Comparison of ENCODE assay signal across 32 cellular contexts in the genomic region with DNA sequence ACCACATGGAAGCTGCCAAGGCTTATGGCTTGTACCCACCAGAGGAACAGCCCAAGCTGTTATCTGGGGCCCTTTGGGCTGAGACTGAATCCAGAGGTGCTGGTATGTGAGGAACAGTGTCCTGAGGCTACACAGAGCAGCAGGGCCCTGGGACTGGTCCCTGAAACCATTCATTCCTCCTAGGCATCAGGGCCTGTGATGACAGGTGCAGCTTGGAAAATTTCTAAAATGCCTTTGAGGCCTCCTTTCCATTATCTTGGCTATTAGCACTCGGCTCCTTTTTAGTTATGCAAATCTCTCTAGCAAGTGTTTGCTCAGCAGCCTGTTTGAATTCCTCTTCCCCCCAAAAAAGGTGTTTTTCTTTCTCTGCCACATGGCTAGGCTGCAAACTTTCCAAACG.
"Had no signal": no experiment of that assay in that cellular context is flagged by ENCODE, and none has a peak within 500 bp of the region (broad histone marks: within the 10 kb centered on the region; RNA-seq: fewer than 3 reads in every experiment).

No MANE protein-coding gene starts in this region.

- H3K9me3 ChIP-seq: MG63 had no signal

- DNase-seq: activated CD4-positive, alpha-beta T cell treated with anti-CD3 and anti-CD28 coated beads, Interleukin-2, amount 10 ng/mL, durations not matched to agents 24 days and 14 days; activated CD4-positive, alpha-beta T cell treated with anti-CD3 and anti-CD28 coated beads, Interleukin-2, amount 50 U/mL, for 4 hours; activated CD8-positive, alpha-beta T cell treated with anti-CD3 and anti-CD28 coated beads for 36 hours; activated effector memory CD4-positive, alpha-beta T cell treated with anti-CD3 and anti-CD28 coated beads, Interleukin-2, amount 50 U/mL, for 16 hours; activated naive CD4-positive, alpha-beta T cell; activated naive CD4-positive, alpha-beta T cell treated with anti-CD3 and anti-CD28 coated beads, Interleukin-2, amount 50 U/mL, for 16 hours; activated naive CD8-positive, alpha-beta T cell treated with anti-CD3 and anti-CD28 coated beads for 36 hours; activated T-cell treated with anti-CD3 and anti-CD28 coated beads, Interleukin-2, amount 50 U/mL, for 1 hour; activated T-cell treated with anti-CD3 and anti-CD28 coated beads, Interleukin-2, amount 50 U/mL, for 72 hours; amniotic stem cell; aorta; brain microvascular endothelial cell; central memory CD4-positive, alpha-beta T cell; KG1; MG63; NCI-H1048; NCI-H1105 treated with DMSO at 0.1 percent for 48 hours; NCI-H1436; NCI-H1694; NCI-H1930; NCI-H345; NCI-H524 treated with DMSO at 0.1 percent for 48 hours; PC-9; Right ventricle myocardium superior; SW 1271; T-helper 1 cell; T-helper 2 cell; T-helper 9 cell; WERI-Rb-1 had no signal

- H3K4me3 ChIP-seq: MG63, PC-9 had no signal

- H3K27me3 ChIP-seq: brain microvascular endothelial cell, MG63 had no signal

- H3K36me3 ChIP-seq: brain microvascular endothelial cell, MG63, WERI-Rb-1 had no signal

- ATAC-seq: activated CD8-positive, alpha-beta T cell treated with anti-CD3 and anti-CD28 coated beads for 36 hours; activated T-cell treated with anti-CD3 and anti-CD28 coated beads, Interleukin-2, amount 50 U/mL, for 72 hours; activated T-helper 17 cell treated with anti-CD3 and anti-CD28 coated beads, Interleukin-2, amount 50 U/mL, for 72 hours had no signal

- H3K27ac ChIP-seq: brain microvascular endothelial cell, PC-9, RWPE1, WERI-Rb-1 had no signal

- FAIRE-seq: RCC 7860 had no signal
